In genomic region chr17:74842146-74842598, GRCh38 we compare ENCODE assay signal across 1 cellular context.
TF ChIP-seq lines count a peak whose summit lies in the region.

No MANE protein-coding gene starts in this region.

TF ChIP-seq in HCT116, 20 proteins besides CTCF, POLR2A, EP300 and RAD21:
- TF ChIP-seq YY1 (IDR thresholded peaks at IDR 0.05; ENCODE audit: extremely low read depth, insufficient replicate concordance, low read depth, low read length) (no peak), TCF7L2 (IDR thresholded peaks at IDR 0.05; ENCODE audit: borderline replicate concordance, extremely low read depth, insufficient read depth, insufficient read length) (no peak)
TF ChIP-seq in HCT116: peak in this region for 0.
